18 cellular contexts compared by ENCODE assay signal in genomic region chr4:1152284-1152683, GRCh38.
"Had no signal": no experiment of that assay in that cellular context is flagged by ENCODE, and none has a peak within 500 bp of the region (broad histone marks: within the 10 kb centered on the region; RNA-seq: fewer than 3 reads in every experiment).

No MANE protein-coding gene starts in this region.

- H3K27me3 Mint-ChIP-seq: stimulated activated naive CD8-positive, alpha-beta T cell treated with anti-CD3 and anti-CD28 coated beads, Interleukin-15, amount 100 ng/mL, for 72 hours had no signal

- H3K36me3 Mint-ChIP-seq: naive B cell had no signal

- H3K27ac Mint-ChIP-seq: nephron; stimulated activated naive B cell treated with anti-CD40 and anti-IgM and Interleukin-4, amounts not matched to agents 10 μg/mL and 1 μg/mL and 100 μg/mL, for 72 hours had no signal

- H3K4me3 ChIP-seq: coronary artery, dorsolateral prefrontal cortex, heart right ventricle, spleen, testis, tibial nerve had no signal

- H3K4me1 Mint-ChIP-seq: nephron; stimulated activated naive CD8-positive, alpha-beta T cell treated with anti-CD3 and anti-CD28 coated beads, Interleukin-15, amount 100 ng/mL, for 72 hours had no signal

- H3K4me3 Mint-ChIP-seq: naive B cell; nephron; stimulated activated naive B cell treated with anti-CD40 and anti-IgM and Interleukin-4, amounts not matched to agents 10 μg/mL and 1 μg/mL and 100 μg/mL, for 72 hours; stimulated activated naive CD8-positive, alpha-beta T cell treated with anti-CD3 and anti-CD28 coated beads, Interleukin-15, amount 100 ng/mL, for 72 hours had no signal

- DNase-seq: dorsolateral prefrontal cortex; effector memory CD4-positive, alpha-beta T cell; heart right ventricle; hypothalamus; kidney glomerular epithelial cell; mesendoderm; naive B cell; posterior cingulate gyrus; spleen; stimulated activated CD4-positive, alpha-beta T cell treated with anti-CD3 and anti-CD28 coated beads, Interleukin-15, amount 100 ng/mL, for 24 hours; stimulated activated CD4-positive, alpha-beta T cell treated with anti-CD3 and anti-CD28 coated beads, Interleukin-2, amount 100 ng/mL, for 24 hours; stimulated activated CD4-positive, alpha-beta T cell treated with anti-CD3 and anti-CD28 coated beads, Interleukin-4, amount 100 ng/mL, for 4 hours; stimulated activated naive B cell treated with anti-CD40 and anti-IgM and Interleukin-4, amounts not matched to agents 10 μg/mL and 1 μg/mL and 100 μg/mL, for 72 hours; stimulated activated naive CD8-positive, alpha-beta T cell treated with anti-CD3 and anti-CD28 coated beads, Interleukin-15, amount 100 ng/mL, for 72 hours; testis had no signal
